In the genomic region with DNA sequence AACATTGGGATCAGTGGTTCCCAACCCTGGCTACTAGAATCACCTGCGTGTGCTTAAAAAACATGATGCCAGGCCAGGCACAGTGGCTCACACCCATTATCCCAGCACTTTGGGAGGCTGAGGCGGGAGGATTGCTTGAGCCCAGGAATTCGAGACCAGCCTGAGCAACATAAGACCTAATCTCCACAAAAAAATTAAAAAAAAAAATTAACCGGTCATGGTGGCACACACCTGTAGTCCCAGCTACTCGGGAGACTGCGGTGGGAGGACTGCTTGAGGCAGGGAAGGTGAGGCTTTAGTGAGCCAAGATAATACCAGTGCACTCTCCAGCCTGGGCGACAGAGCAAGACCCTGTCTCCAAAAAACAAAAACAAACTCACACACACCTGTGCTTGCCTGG, we compare ENCODE assay signal across 17 cellular contexts. TPM values are rescaled to one million over a fixed set of nuclear protein-coding genes. Genes with fewer than 3 reads are reported as not detected.
DNase-seq lines count a peak whose midpoint lies in the region; ATAC-seq and TF ChIP-seq lines count a peak whose summit lies in the region.
"Had no signal": no experiment of that assay in that cellular context is flagged by ENCODE, and none has a peak within 500 bp of the region (broad histone marks: within the 10 kb centered on the region; RNA-seq: fewer than 3 reads in every experiment).

No MANE protein-coding gene starts in this region.

- TF ChIP-seq EP300 in transverse colon (IDR thresholded peaks at IDR 0.05; ENCODE audit: low read depth): no peak

- H3K4me1 ChIP-seq in ascending aorta (peaks cover 14 to 54% of the 10 kb centered on the region in 2 donors), muscle layer of duodenum (ENCODE audit: control insufficient read depth in 1 of 2, insufficient read depth in 2 of 2, low read length in 2 of 2) (peaks cover 5 to 46% of the 10 kb centered on the region in 2 donors), transverse colon (peaks cover 20 to 46% (median 37%) of the 10 kb centered on the region in 4 donors)

- intact Hi-C loops in ascending aorta (cut with DNase I): loop anchor here (10.0 kb wide), 3 partner anchors 100 to 320 kb away; a partner anchor contains a TSS
- intact Hi-C loops in transverse colon (cut with DNase I; ENCODE audit: low total_unique reads): loop anchor here (5.0 kb wide), 1 partner anchor 48 kb away; no protein-coding TSS in a partner anchor

- in situ Hi-C loops in transverse colon (cut with MboI; ENCODE audit: low pct_ligation_motif_present in 1 of 4, low pct_unique_long_range_greater_than_20kb in 1 of 4, low sequenced_read_pairs in 3 of 4): no loop called here

- no peak for TF ChIP-seq POLR2A in transverse colon (IDR thresholded peaks at IDR 0.05)

- TF ChIP-seq CTCF in ascending aorta (IDR thresholded peaks at IDR 0.05): no peak
- TF ChIP-seq CTCF in transverse colon (IDR thresholded peaks at IDR 0.05): no peak

- H3K4me3 ChIP-seq in ascending aorta (peak overlapping the region in 1 of 2 donors; percentile 96), muscle layer of duodenum (ENCODE audit: low read depth in 1 of 2, low read length in 2 of 2) (peak overlapping the region in 1 of 2 donors; percentile 99), transverse colon (no peak overlapping the region)
- H3K4me3 ChIP-seq: A549, hepatocyte had no signal

- H3K27me3 ChIP-seq in ascending aorta (no peaks in the 10 kb centered on the region), muscle layer of duodenum (ENCODE audit: low read depth, low read length) (no peaks in the 10 kb centered on the region), transverse colon (no peaks in the 10 kb centered on the region)
- H3K27me3 ChIP-seq: hepatocyte, spleen had no signal

- DNase-seq in activated effector memory CD4-positive, alpha-beta T cell treated with anti-CD3 and anti-CD28 coated beads, Interleukin-2, amount 50 U/mL, for 16 hours: peak; percentile 25
- DNase-seq in activated effector memory CD4-positive, alpha-beta T cell treated with Interleukin-2 at 50 U/mL for 16 hours: no peak
- no peak for DNase-seq in ascending aorta (ENCODE audit: low spot score in 2 of 2)
- no peak for DNase-seq in transverse colon
- no peak for DNase-seq in amygdala (lab: John Stamatoyannopoulos, UW)
- no peak for DNase-seq in DMS79 (lab: John Stamatoyannopoulos, UW)
- DNase-seq: activated CD4-positive, alpha-beta T cell treated with anti-CD3 and anti-CD28 coated beads, Interleukin-2, amount 10 ng/mL, durations not matched to agents 24 days and 14 days; DMS53; NCI-H510A treated with DMSO at 0.1 percent for 48 hours; nucleus accumbens; spleen; substantia nigra had no signal

- no peaks in the 10 kb centered on the region for H3K9me3 ChIP-seq in ascending aorta
- H3K9me3 ChIP-seq in muscle layer of duodenum (ENCODE audit: control insufficient read depth in 1 of 2, low read length in 2 of 2): no peaks in the 10 kb centered on the region
- no peaks in the 10 kb centered on the region for H3K9me3 ChIP-seq in transverse colon
- H3K9me3 ChIP-seq: A549, spleen had no signal

- no peak for ATAC-seq in GM21360 (IDR thresholded peaks at IDR 0.05; ENCODE audit: unreplicated experiment)
- ATAC-seq: A549, K562 had no signal

- H3K36me3 ChIP-seq in ascending aorta (peaks cover 0 to 6% of the 10 kb centered on the region in 2 donors), muscle layer of duodenum (ENCODE audit: control insufficient read depth in 1 of 2, insufficient read depth in 2 of 2, low read length in 2 of 2) (peaks cover 0 to 3% of the 10 kb centered on the region in 2 donors), transverse colon (no peaks in the 10 kb centered on the region)

- H3K27ac ChIP-seq in ascending aorta (peak overlapping the region; percentile 94 to 97), muscle layer of duodenum (ENCODE audit: low read length) (peak overlapping the region; percentile 98), transverse colon (peak overlapping the region in 3 of 4 donors; percentile 88 to 96 (median 94))
- H3K27ac ChIP-seq: A549, hepatocyte had no signal

- WGBS in transverse colon (ENCODE audit: low coverage in 1 of 2), 2 donors: 89 to 90% methylated on average over 2 to 7 of the region's 7 CpGs

RNA-seq across cellular contexts. Expression of a gene that starts 2.0 kb away (rescaled TPM):
- total RNA-seq in ascending aorta: 102 TPM
- 100 to 1,000 TPM in 1 of 4 donors, 10 to 100 TPM in 3; 67.2 to 126 (median 79.5) TPM for total RNA-seq in transverse colon

RNA-seq across cellular contexts. Expression of a gene that starts 2.3 kb away (rescaled TPM):
- 19.1 TPM for total RNA-seq in ascending aorta
- total RNA-seq in transverse colon: 10 to 100 TPM; 34.4 to 73.0 (median 71.6) TPM
